Comparison of ENCODE assay signal across 11 cellular contexts in genomic region chr1:172400073-172400737, GRCh38. TPM values are rescaled to one million over a fixed set of nuclear protein-coding genes. Genes with fewer than 3 reads are reported as not detected.
DNase-seq lines count a peak whose midpoint lies in the region; ATAC-seq and TF ChIP-seq lines count a peak whose summit lies in the region.
"Had no signal": no experiment of that assay in that cellular context is flagged by ENCODE, and none has a peak within 500 bp of the region (broad histone marks: within the 10 kb centered on the region; RNA-seq: fewer than 3 reads in every experiment).

No MANE protein-coding gene starts in this region.

- no peaks in the 10 kb centered on the region for H3K9me3 Mint-ChIP-seq in activated CD8-positive, alpha-beta T cell treated with anti-CD3 and anti-CD28 coated beads for 36 hours
- no peaks in the 10 kb centered on the region for H3K9me3 Mint-ChIP-seq in activated CD8-positive, alpha-beta T cell treated with anti-CD3 and anti-CD28 coated beads, Interleukin-2, amount 10 ng/mL, durations not matched to agents 7 days and 5 days (ENCODE audit: insufficient read depth)
- H3K9me3 Mint-ChIP-seq in brain, result no peaks in the 10 kb centered on the region

- H3K4me1 ChIP-seq in muscle layer of duodenum (ENCODE audit: control insufficient read depth in 1 of 2, insufficient read depth in 2 of 2, low read length in 2 of 2) (peaks cover 0 to 7% of the 10 kb centered on the region in 2 donors), thyroid gland (peaks cover 13 to 27% of the 10 kb centered on the region in 2 donors)

- H3K4me1 Mint-ChIP-seq in activated CD8-positive, alpha-beta T cell treated with anti-CD3 and anti-CD28 coated beads for 36 hours (ENCODE audit: low read depth), result peaks cover 62% of the 10 kb centered on the region
- peaks cover 54% of the 10 kb centered on the region for H3K4me1 Mint-ChIP-seq in activated CD8-positive, alpha-beta T cell treated with anti-CD3 and anti-CD28 coated beads, Interleukin-2, amount 10 ng/mL, durations not matched to agents 7 days and 5 days (ENCODE audit: low read depth)
- peaks cover 48% of the 10 kb centered on the region for H3K4me1 Mint-ChIP-seq in brain

- H3K36me3 ChIP-seq in muscle layer of duodenum (ENCODE audit: control insufficient read depth in 1 of 2, insufficient read depth in 2 of 2, low read length in 2 of 2) (no peaks in the 10 kb centered on the region), thyroid gland (no peaks in the 10 kb centered on the region)
- H3K36me3 ChIP-seq: neutrophil had no signal

- TF ChIP-seq POLR2A in thyroid gland (IDR thresholded peaks at IDR 0.05), result no peak
- TF ChIP-seq POLR2A in lower leg skin (IDR thresholded peaks at IDR 0.05), result no peak

- H3K27me3 Mint-ChIP-seq in activated CD8-positive, alpha-beta T cell treated with anti-CD3 and anti-CD28 coated beads for 36 hours, result no peaks in the 10 kb centered on the region
- no peaks in the 10 kb centered on the region for H3K27me3 Mint-ChIP-seq in activated CD8-positive, alpha-beta T cell treated with anti-CD3 and anti-CD28 coated beads, Interleukin-2, amount 10 ng/mL, durations not matched to agents 7 days and 5 days (ENCODE audit: low read depth)
- no peaks in the 10 kb centered on the region for H3K27me3 Mint-ChIP-seq in brain

- H3K27ac Mint-ChIP-seq in activated CD8-positive, alpha-beta T cell treated with anti-CD3 and anti-CD28 coated beads for 36 hours, result peak overlapping the region; percentile 1
- H3K27ac Mint-ChIP-seq in activated CD8-positive, alpha-beta T cell treated with anti-CD3 and anti-CD28 coated beads, Interleukin-2, amount 10 ng/mL, durations not matched to agents 7 days and 5 days, result no peak overlapping the region
- peak overlapping the region; percentile 7 to 92 (median 76) for H3K27ac Mint-ChIP-seq in brain

- POLR2A ChIA-PET in activated CD8-positive, alpha-beta T cell treated with anti-CD3 and anti-CD28 coated beads for 36 hours (lab: Charles Lee), result interaction anchor here (1.2 kb wide), 1 partner anchor 133 kb away, joined by 3 read pairs; no protein-coding TSS in a partner anchor
- POLR2A ChIA-PET in activated CD8-positive, alpha-beta T cell treated with anti-CD3 and anti-CD28 coated beads, Interleukin-2, amount 10 ng/mL, durations not matched to agents 7 days and 5 days (lab: Charles Lee), result interaction anchor here (0.6 kb wide), 1 partner anchor 55 kb away, joined by 3 read pairs; no protein-coding TSS in a partner anchor

- no peak for TF ChIP-seq CTCF in activated CD8-positive, alpha-beta T cell treated with anti-CD3 and anti-CD28 coated beads for 36 hours (IDR thresholded peaks at IDR 0.05)
- no peak for TF ChIP-seq CTCF in brain (conservative IDR thresholded peaks at IDR 0.05)
- TF ChIP-seq CTCF in thyroid gland (IDR thresholded peaks at IDR 0.05), result no peak
- no peak for TF ChIP-seq CTCF in lower leg skin (IDR thresholded peaks at IDR 0.05)

- ATAC-seq in activated CD8-positive, alpha-beta T cell treated with anti-CD3 and anti-CD28 coated beads for 36 hours, result no peak
- no peak for ATAC-seq in activated CD8-positive, alpha-beta T cell treated with anti-CD3 and anti-CD28 coated beads, Interleukin-2, amount 10 ng/mL, durations not matched to agents 7 days and 5 days

- intact Hi-C loops in activated CD8-positive, alpha-beta T cell treated with anti-CD3 and anti-CD28 coated beads for 36 hours (cut with micrococcal nuclease), result no loop called here
- intact Hi-C loops in thyroid gland (cut with DNase I) (no loop called here), lower leg skin (cut with DNase I; ENCODE audit: low total_unique reads) (no loop called here)

- no peaks in the 10 kb centered on the region for H3K36me3 Mint-ChIP-seq in activated CD8-positive, alpha-beta T cell treated with anti-CD3 and anti-CD28 coated beads for 36 hours (ENCODE audit: low read depth)
- peaks cover 3% of the 10 kb centered on the region for H3K36me3 Mint-ChIP-seq in activated CD8-positive, alpha-beta T cell treated with anti-CD3 and anti-CD28 coated beads, Interleukin-2, amount 10 ng/mL, durations not matched to agents 7 days and 5 days (ENCODE audit: low read depth)
- H3K36me3 Mint-ChIP-seq in brain, result no peaks in the 10 kb centered on the region

- H3K4me3 ChIP-seq in muscle layer of duodenum (ENCODE audit: low read depth in 1 of 2, low read length in 2 of 2) (no peak overlapping the region), thyroid gland (replicated peaks in 1 of 3) (no peak overlapping the region), lower leg skin (ENCODE audit: low read depth, poor library complexity, severe bottlenecking) (no peak overlapping the region)

- no peak overlapping the region for H3K4me3 Mint-ChIP-seq in activated CD8-positive, alpha-beta T cell treated with anti-CD3 and anti-CD28 coated beads for 36 hours
- H3K4me3 Mint-ChIP-seq in activated CD8-positive, alpha-beta T cell treated with anti-CD3 and anti-CD28 coated beads, Interleukin-2, amount 10 ng/mL, durations not matched to agents 7 days and 5 days, result no peak overlapping the region
- peak overlapping the region in 3 of 5 experiments; percentile 13 to 50 (median 17) for H3K4me3 Mint-ChIP-seq in brain

- H3K27me3 ChIP-seq in muscle layer of duodenum (ENCODE audit: low read depth, low read length) (no peaks in the 10 kb centered on the region), thyroid gland (no peaks in the 10 kb centered on the region)
- H3K27me3 ChIP-seq: neutrophil had no signal

- H3K9me3 ChIP-seq in muscle layer of duodenum (ENCODE audit: control insufficient read depth in 1 of 2, low read length in 2 of 2) (no peaks in the 10 kb centered on the region), thyroid gland (no peaks in the 10 kb centered on the region)
- H3K9me3 ChIP-seq: neutrophil had no signal

- 79 to 80% methylated on average over 6 of the region's 6 CpGs for WGBS in thyroid gland, 2 donors
- 61 to 62% methylated on average over 6 of the region's 6 CpGs for WGBS in lower leg skin, 2 donors

- CTCF ChIA-PET in activated CD8-positive, alpha-beta T cell treated with anti-CD3 and anti-CD28 coated beads for 36 hours (lab: Charles Lee), result interaction anchor here (0.8 to 7.8 kb wide), 28 partner anchors 9 to 415 kb away, joined by 3 to 41 read pairs (median 4); no protein-coding TSS in a partner anchor
- CTCF ChIA-PET in activated CD8-positive, alpha-beta T cell treated with anti-CD3 and anti-CD28 coated beads, Interleukin-2, amount 10 ng/mL, durations not matched to agents 7 days and 5 days (lab: Charles Lee), result interaction anchor here (0.6 to 6.6 kb wide), 37 partner anchors 8 to 756 kb away, joined by 3 to 56 read pairs (median 4); partner anchors contain the start of gene PIGC

- H3K27ac ChIP-seq in muscle layer of duodenum (ENCODE audit: low read length), result peak overlapping the region; percentile 50
- H3K27ac ChIP-seq in thyroid gland, result peak overlapping the region in 2 of 3 donors; percentile 55 to 80
- H3K27ac ChIP-seq: neutrophil had no signal

- DNase-seq in activated CD8-positive, alpha-beta T cell treated with anti-CD3 and anti-CD28 coated beads for 36 hours, result no peak
- no peak for DNase-seq in activated CD8-positive, alpha-beta T cell treated with anti-CD3 and anti-CD28 coated beads, Interleukin-2, amount 10 ng/mL, durations not matched to agents 7 days and 5 days
- DNase-seq in thyroid gland, result no peak
- no peak for DNase-seq in SHP77 treated with DMSO at 0.1 percent for 48 hours (lab: John Stamatoyannopoulos, UW)
- DNase-seq in kidney tubule cell (ENCODE audit: low spot score), result no peak
- DNase-seq in lower leg skin (ENCODE audit: low spot score in 2 of 2), result no peak
- DNase-seq: cerebellar nuclear complex had no signal

RNA-seq across cellular contexts. Expression of gene C1orf105, which starts 20.3 kb away (rescaled TPM):
- total RNA-seq in activated CD8-positive, alpha-beta T cell treated with anti-CD3 and anti-CD28 coated beads for 36 hours, result not detected
- not detected for total RNA-seq in activated CD8-positive, alpha-beta T cell treated with anti-CD3 and anti-CD28 coated beads, Interleukin-2, amount 10 ng/mL, durations not matched to agents 7 days and 5 days
- polyA plus RNA-seq in brain (ENCODE audit: insufficient read depth, low read depth, low replicate concordance), result not detected
- total RNA-seq in thyroid gland, result not detected
- 1 to 10 TPM in 3 of 4 donors, not detected in 1; 2.1 to 4.6 (median 3.0) TPM for total RNA-seq in lower leg skin
- total RNA-seq: A172 had no signal

RNA-seq across cellular contexts. Expression of gene PIGC, which starts 43.7 kb away (rescaled TPM):
- total RNA-seq in activated CD8-positive, alpha-beta T cell treated with anti-CD3 and anti-CD28 coated beads for 36 hours, result 10 to 100 TPM; 17.8 to 19.5 TPM
- total RNA-seq in activated CD8-positive, alpha-beta T cell treated with anti-CD3 and anti-CD28 coated beads, Interleukin-2, amount 10 ng/mL, durations not matched to agents 7 days and 5 days, result 10 to 100 TPM; 25.4 to 27.0 TPM
- polyA plus RNA-seq in brain (ENCODE audit: insufficient read depth, low read depth, low replicate concordance), result 19.8 TPM
- 10 to 100 TPM; 19.4 to 23.4 (median 20.9) TPM for total RNA-seq in thyroid gland
- total RNA-seq in lower leg skin, result 10 to 100 TPM; 26.2 to 60.3 (median 48.4) TPM

Comparison
In these comparisons a context has a peak if more than half of its experiments do, and no peak if none do; other contexts are left out.
1. H3K4me3 Mint-ChIP-seq: peak in brain (3 of 5); none in activated CD8-positive, alpha-beta T cell treated with anti-CD3 and anti-CD28 coated beads for 36 hours (single experiment) and activated CD8-positive, alpha-beta T cell treated with anti-CD3 and anti-CD28 coated beads, Interleukin-2, amount 10 ng/mL, durations not matched to agents 7 days and 5 days (single experiment).